28 cellular contexts compared by ENCODE assay signal in the genomic region with DNA sequence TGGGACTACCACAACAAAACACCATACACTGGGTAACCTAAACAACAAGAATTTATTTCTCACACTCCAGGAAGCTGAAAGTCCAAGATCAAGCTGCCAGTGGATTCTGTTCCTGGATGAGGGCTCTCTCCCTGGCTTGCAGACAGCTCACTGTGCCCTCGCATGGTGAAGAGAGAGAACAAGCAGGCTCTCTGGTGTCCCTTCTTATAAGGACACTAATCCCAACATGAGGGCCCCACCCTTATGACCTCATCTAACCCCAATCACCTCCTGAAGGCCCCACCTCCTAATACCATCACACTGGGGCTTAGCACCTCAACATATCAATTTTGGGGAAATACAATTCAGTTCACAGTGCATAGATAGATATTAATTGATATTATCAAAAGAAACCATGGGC.
"Had no signal": no experiment of that assay in that cellular context is flagged by ENCODE, and none has a peak within 500 bp of the region (broad histone marks: within the 10 kb centered on the region; RNA-seq: fewer than 3 reads in every experiment).

No MANE protein-coding gene starts in this region.

- ATAC-seq: activated CD4-positive, alpha-beta T cell treated with anti-CD3 and anti-CD28 coated beads for 36 hours; activated CD8-positive, alpha-beta memory T cell treated with anti-CD3 and anti-CD28 coated beads, Interleukin-2, amount 10 ng/mL, durations not matched to agents 7 days and 5 days; activated CD8-positive, alpha-beta T cell treated with anti-CD3 and anti-CD28 coated beads, Interleukin-2, amount 10 ng/mL, durations not matched to agents 7 days and 5 days; activated T-cell treated with anti-CD3 and anti-CD28 coated beads, Interleukin-2, amount 50 U/mL, for 72 hours; body of pancreas; gastrocnemius medialis; left lung; lower lobe of right lung; psoas muscle; stimulated activated naive B cell treated with anti-CD40 and anti-IgM and Interleukin-4, amounts not matched to agents 10 μg/mL and 1 μg/mL and 100 μg/mL, for 72 hours had no signal

- H3K9me3 ChIP-seq: adrenal gland, body of pancreas, colonic mucosa, gastrocnemius medialis, lower lobe of right lung, psoas muscle, stomach, tibial artery had no signal

- H3K4me3 Mint-ChIP-seq: activated B cell treated with CpG ODN at 0.5 μM for 24 hours; activated CD4-positive, alpha-beta T cell treated with anti-CD3 and anti-CD28 coated beads for 36 hours; activated CD8-positive, alpha-beta memory T cell treated with anti-CD3 and anti-CD28 coated beads, Interleukin-2, amount 10 ng/mL, durations not matched to agents 7 days and 5 days; activated CD8-positive, alpha-beta T cell treated with anti-CD3 and anti-CD28 coated beads, Interleukin-2, amount 10 ng/mL, durations not matched to agents 7 days and 5 days; activated naive CD8-positive, alpha-beta T cell treated with anti-CD3 and anti-CD28 coated beads for 36 hours; stimulated activated naive B cell treated with anti-CD40 and anti-IgM and Interleukin-4, amounts not matched to agents 10 μg/mL and 1 μg/mL and 100 μg/mL, for 72 hours had no signal

- DNase-seq: activated B cell treated with CpG ODN at 0.5 μM for 24 hours; activated CD4-positive, alpha-beta T cell treated with anti-CD3 and anti-CD28 coated beads for 36 hours; activated CD8-positive, alpha-beta memory T cell treated with anti-CD3 and anti-CD28 coated beads, Interleukin-2, amount 10 ng/mL, durations not matched to agents 7 days and 5 days; activated CD8-positive, alpha-beta T cell treated with anti-CD3 and anti-CD28 coated beads, Interleukin-2, amount 10 ng/mL, durations not matched to agents 7 days and 5 days; activated effector memory CD4-positive, alpha-beta T cell treated with Interleukin-2 at 50 U/mL for 16 hours; activated naive CD4-positive, alpha-beta T cell treated with Interleukin-2 at 50 U/mL for 16 hours; activated naive CD8-positive, alpha-beta T cell treated with anti-CD3 and anti-CD28 coated beads for 36 hours; activated T-cell treated with anti-CD3 and anti-CD28 coated beads, Interleukin-2, amount 50 U/mL, for 72 hours; adrenal gland; aorta; body of pancreas; cerebellar nuclear complex; colonic mucosa; effector memory CD4-positive, alpha-beta T cell; gastrocnemius medialis; glutamatergic neuron; left lung; lower lobe of right lung; mesenchymal stem cell; nucleus accumbens; psoas muscle; stimulated activated CD4-positive, alpha-beta T cell treated with anti-CD3 and anti-CD28 coated beads, Interleukin-1b, Interleukin-23, amount 100 ng/mL, for 48 hours; stimulated activated naive B cell treated with anti-CD40 and anti-IgM and Interleukin-4, amounts not matched to agents 10 μg/mL and 1 μg/mL and 100 μg/mL, for 72 hours; stomach; T-helper 2 cell; tibial artery had no signal

- H3K27ac Mint-ChIP-seq: activated B cell treated with CpG ODN at 0.5 μM for 24 hours; activated CD4-positive, alpha-beta T cell treated with anti-CD3 and anti-CD28 coated beads for 36 hours; activated CD8-positive, alpha-beta memory T cell treated with anti-CD3 and anti-CD28 coated beads, Interleukin-2, amount 10 ng/mL, durations not matched to agents 7 days and 5 days; activated CD8-positive, alpha-beta T cell treated with anti-CD3 and anti-CD28 coated beads, Interleukin-2, amount 10 ng/mL, durations not matched to agents 7 days and 5 days; activated naive CD8-positive, alpha-beta T cell treated with anti-CD3 and anti-CD28 coated beads for 36 hours; activated T-cell treated with anti-CD3 and anti-CD28 coated beads, Interleukin-2, amount 50 U/mL, for 72 hours; stimulated activated naive B cell treated with anti-CD40 and anti-IgM and Interleukin-4, amounts not matched to agents 10 μg/mL and 1 μg/mL and 100 μg/mL, for 72 hours had no signal

- H3K27ac ChIP-seq: adrenal gland, body of pancreas, colonic mucosa, gastrocnemius medialis, left lung, lower lobe of right lung, parathyroid adenoma, psoas muscle, stomach, tibial artery had no signal

- H3K36me3 ChIP-seq: adrenal gland, colonic mucosa, gastrocnemius medialis, left lung, lower lobe of right lung, stomach, tibial artery had no signal

- H3K27me3 ChIP-seq: body of pancreas, colonic mucosa had no signal

- H3K4me3 ChIP-seq: adrenal gland, body of pancreas, colonic mucosa, gastrocnemius medialis, left lung, lower lobe of right lung, psoas muscle, smooth muscle cell, stomach, tibial artery had no signal

- H3K36me3 Mint-ChIP-seq: activated CD8-positive, alpha-beta memory T cell treated with anti-CD3 and anti-CD28 coated beads, Interleukin-2, amount 10 ng/mL, durations not matched to agents 7 days and 5 days; activated naive CD8-positive, alpha-beta T cell treated with anti-CD3 and anti-CD28 coated beads for 36 hours had no signal
